Comparison of ENCODE assay signal across 8 cellular contexts in genomic region chr2:63840081-63840784, GRCh38. TPM values are rescaled to one million over a fixed set of nuclear protein-coding genes. Genes with fewer than 3 reads are reported as not detected.
DNase-seq lines count a peak whose midpoint lies in the region; ATAC-seq and TF ChIP-seq lines count a peak whose summit lies in the region.

No MANE protein-coding gene starts in this region.

- no peaks in the 10 kb centered on the region for H3K9me3 ChIP-seq in CD8-positive, alpha-beta memory T cell (ENCODE audit: low read length)
- no peaks in the 10 kb centered on the region for H3K9me3 ChIP-seq in fibroblast of lung (ENCODE audit: control insufficient read depth, insufficient read depth, low read depth, low read length)

- peak overlapping the region; percentile 57 for H3K4me2 ChIP-seq in fibroblast of lung (ENCODE audit: extremely low read depth, insufficient read depth, low read length)

- peaks cover 0 to 15% (median 0%) of the 10 kb centered on the region in 3 donors for H3K36me3 Mint-ChIP-seq in CD8-positive, alpha-beta memory T cell
- no peaks in the 10 kb centered on the region for H3K36me3 Mint-ChIP-seq in T-cell

- peaks cover 32% of the 10 kb centered on the region for H3K79me2 ChIP-seq in fibroblast of lung (ENCODE audit: control insufficient read depth, insufficient read depth, low read length)

- peak overlapping the region; percentile 95 to 100 (median 98) for H3K4me3 Mint-ChIP-seq in CD8-positive, alpha-beta memory T cell
- peak overlapping the region; percentile 96 to 97 (median 97) for H3K4me3 Mint-ChIP-seq in T-cell

- TF ChIP-seq CTCF in fibroblast of lung (conservative IDR thresholded peaks at IDR 0.05 in 1 of 2, IDR thresholded peaks at IDR 0.05 in 1 of 2; ENCODE audit: low read depth in 1 of 2, low read length in 2 of 2), result no peak

- DNase-seq in CD8-positive, alpha-beta memory T cell, result peak in 2 of 5 donors; percentile 1 to 47
- DNase-seq in T-cell (peak in 6 of 34 experiments; percentile 4 to 12 (median 9)), fibroblast of lung (ENCODE audit: low read depth in 2 of 2) (no peak), occipital lobe (lab: John Stamatoyannopoulos, UW) (peak; percentile 68), 8988T (no peak)
- no peak for DNase-seq in stimulated activated CD4-positive, alpha-beta T cell treated with anti-CD3 and anti-CD28 coated beads, Interleukin-1b, Interleukin-23, amount 100 ng/mL, for 48 hours

- peak overlapping the region; percentile 97 for H3K4me3 ChIP-seq in CD8-positive, alpha-beta memory T cell (ENCODE audit: low read length)
- H3K4me3 ChIP-seq in fibroblast of lung (replicated peaks in 1 of 4; ENCODE audit: control extremely low read depth in 1 of 4, insufficient read depth in 1 of 4, low read depth in 3 of 4, low read length in 4 of 4), result peak overlapping the region; percentile 70 to 95 (median 93)

- H3K27me3 ChIP-seq in CD8-positive, alpha-beta memory T cell (ENCODE audit: insufficient read depth, low read length, poor library complexity, severe bottlenecking), result no peaks in the 10 kb centered on the region
- H3K27me3 ChIP-seq in fibroblast of lung (ENCODE audit: control insufficient read depth, insufficient read depth, low read length), result no peaks in the 10 kb centered on the region

- H2AFZ ChIP-seq in fibroblast of lung (ENCODE audit: low read length), result peak overlapping the region; percentile 35

- peaks cover 42 to 53% (median 49%) of the 10 kb centered on the region in 3 donors for H3K4me1 Mint-ChIP-seq in CD8-positive, alpha-beta memory T cell
- peaks cover 42 to 48% (median 43%) of the 10 kb centered on the region in 3 donors for H3K4me1 Mint-ChIP-seq in T-cell

- no peaks in the 10 kb centered on the region for H3K27me3 Mint-ChIP-seq in CD8-positive, alpha-beta memory T cell
- H3K27me3 Mint-ChIP-seq in T-cell, result no peaks in the 10 kb centered on the region

- CTCF ChIA-PET in CD8-positive, alpha-beta memory T cell (lab: Charles Lee), result interaction anchor here (1.1 to 1.8 kb wide), 2 partner anchors 11 to 21 kb away, joined by 3 to 7 read pairs; no protein-coding TSS in a partner anchor
- CTCF ChIA-PET in T-cell (lab: Charles Lee), result interaction anchor here (0.9 to 3.6 kb wide), 5 partner anchors 14 to 252 kb away, joined by 3 to 28 read pairs (median 4); partner anchors contain the start of genes MDH1 (in 1 of the 2) and WDPCP (in 1 of the 2)

- H3K9ac ChIP-seq in fibroblast of lung (ENCODE audit: insufficient read depth, low read length), result peak overlapping the region; percentile 94

- no peaks in the 10 kb centered on the region for H4K20me1 ChIP-seq in fibroblast of lung (ENCODE audit: control insufficient read depth, extremely low read depth, insufficient read depth, low read length)

- H3K36me3 ChIP-seq in CD8-positive, alpha-beta memory T cell (ENCODE audit: insufficient read depth, low read length), result no peaks in the 10 kb centered on the region
- H3K36me3 ChIP-seq in fibroblast of lung (ENCODE audit: control insufficient read depth, insufficient read depth, low read length), result no peaks in the 10 kb centered on the region

- peak overlapping the region; percentile 85 for H3K27ac ChIP-seq in CD8-positive, alpha-beta memory T cell (ENCODE audit: low read depth, low read length)
- H3K27ac ChIP-seq in fibroblast of lung (ENCODE audit: insufficient read depth, low read length), result peak overlapping the region; percentile 97

- no peaks in the 10 kb centered on the region for H3K9me3 Mint-ChIP-seq in CD8-positive, alpha-beta memory T cell
- H3K9me3 Mint-ChIP-seq in T-cell, result no peaks in the 10 kb centered on the region

- H3K4me1 ChIP-seq in CD8-positive, alpha-beta memory T cell (ENCODE audit: insufficient read depth, low read length), result peaks cover 36% of the 10 kb centered on the region
- no peaks in the 10 kb centered on the region for H3K4me1 ChIP-seq in fibroblast of lung (ENCODE audit: control insufficient read depth, extremely low read depth, insufficient read depth, low read length)

- H3K27ac Mint-ChIP-seq in CD8-positive, alpha-beta memory T cell, result peak overlapping the region; percentile 95 to 99 (median 98)
- H3K27ac Mint-ChIP-seq in T-cell, result peak overlapping the region; percentile 95 to 97

- peak; percentile 30 for ATAC-seq in GM19025 (IDR thresholded peaks at IDR 0.05; ENCODE audit: low read depth, unreplicated experiment)
- peak; percentile 26 for ATAC-seq in HG03139 (IDR thresholded peaks at IDR 0.05; ENCODE audit: unreplicated experiment)
- ATAC-seq in T-cell (replicated peaks in 1 of 4), result peak; percentile 7 to 20 (median 14)

- POLR2A ChIA-PET in CD8-positive, alpha-beta memory T cell (lab: Charles Lee), result interaction anchor here (0.7 to 2.6 kb wide), 6 partner anchors 12 to 251 kb away, joined by 3 to 19 read pairs (median 8); partner anchors contain the start of genes MDH1 and WDPCP
- POLR2A ChIA-PET in T-cell (lab: Charles Lee), result interaction anchor here (0.6 kb wide), 2 partner anchors 26 to 59 kb away, joined by 3 read pairs; no protein-coding TSS in a partner anchor

RNA-seq across cellular contexts. Expression of gene UGP2, which starts 1.5 kb away (rescaled TPM):
- 10 to 100 TPM; 59.2 to 59.8 TPM for total RNA-seq in CD8-positive, alpha-beta memory T cell
- 131 TPM for polyA plus RNA-seq in CD8-positive, alpha-beta memory T cell
- total RNA-seq in T-cell (100 to 1,000 TPM in 1 of 5 donors, 10 to 100 TPM in 4; 67.4 to 103 (median 80.1) TPM), fibroblast of lung (77.8 and 81.2 TPM in 2 replicates), occipital lobe (83.9 TPM)
- 120 and 180 TPM in 2 replicates for polyA plus RNA-seq in fibroblast of lung
- 111 and 148 TPM in 2 replicates for polyA plus RNA-seq in fibroblast of lung (2012)
- 0.94 and 3.5 TPM in 2 replicates for polyA minus RNA-seq in fibroblast of lung (ENCODE audit: low replicate concordance)
